In genomic region chr12:52992699-52993557, GRCh38 we compare ENCODE assay signal across 1 cellular context.
A peak's percentile ranks its signal among the peaks of the same experiment; 100 is the strongest.
TF ChIP-seq lines count a peak whose summit lies in the region.

No MANE protein-coding gene starts in this region.

TF ChIP-seq in HepG2, 621 proteins besides CTCF, POLR2A, EP300 and RAD21 (continued from another document and continues in another):
- TF ChIP-seq TP53 (CRISPR knock-in tag; conservative IDR thresholded peaks at IDR 0.05): no peak
- TF ChIP-seq ZNF362 (CRISPR knock-in tag; IDR thresholded peaks at IDR 0.05; ENCODE audit: borderline replicate concordance): no peak
- no peak for TF ChIP-seq ZNF136 (CRISPR knock-in tag; IDR thresholded peaks at IDR 0.05; ENCODE audit: low read depth)
- TF ChIP-seq ATF2 (CRISPR knock-in tag; IDR thresholded peaks at IDR 0.05): no peak
- TF ChIP-seq NCOA5 (CRISPR knock-in tag; IDR thresholded peaks at IDR 0.05): no peak
- TF ChIP-seq HOXA9 (CRISPR knock-in tag; IDR thresholded peaks at IDR 0.05; ENCODE audit: borderline replicate concordance): no peak
- no peak for TF ChIP-seq ZNF687 (CRISPR knock-in tag; IDR thresholded peaks at IDR 0.05)
- peak; percentile 42; the same call in 1 of the 2 replicates for TF ChIP-seq DPF2 (CRISPR knock-in tag; IDR thresholded peaks at IDR 0.05; ENCODE audit: borderline replicate concordance, low read depth)
- TF ChIP-seq MTA3 (CRISPR knock-in tag; IDR thresholded peaks at IDR 0.05): no peak
- TF ChIP-seq PAX8 (CRISPR knock-in tag; IDR thresholded peaks at IDR 0.05; ENCODE audit: borderline replicate concordance): no peak
- no peak for TF ChIP-seq ATM (IDR thresholded peaks at IDR 0.05; ENCODE audit: borderline replicate concordance)
- TF ChIP-seq CHD2 (IDR thresholded peaks at IDR 0.05; ENCODE audit: low read depth, low read length): no peak
- no peak for TF ChIP-seq CC2D1A (CRISPR knock-in tag; IDR thresholded peaks at IDR 0.05)
- TF ChIP-seq SPEN (CRISPR knock-in tag; IDR thresholded peaks at IDR 0.05; ENCODE audit: low read depth): no peak
- no peak for TF ChIP-seq ELF4 (CRISPR knock-in tag; IDR thresholded peaks at IDR 0.05; ENCODE audit: borderline replicate concordance)
- no peak for TF ChIP-seq NBN (conservative IDR thresholded peaks at IDR 0.05)
- peak; percentile 51; the same call in 1 of the 2 replicates for TF ChIP-seq HOXA5 (CRISPR knock-in tag; IDR thresholded peaks at IDR 0.05)
- TF ChIP-seq TFDP2 (CRISPR knock-in tag; IDR thresholded peaks at IDR 0.05): no peak
- no peak for TF ChIP-seq ZFP62 (CRISPR knock-in tag; IDR thresholded peaks at IDR 0.05)
- TF ChIP-seq CEBPB (IDR thresholded peaks at IDR 0.05; ENCODE audit: borderline replicate concordance, low read depth, low read length): peak; percentile 30; the same call in 1 of the 2 replicates
- TF ChIP-seq KAT7 (CRISPR knock-in tag; IDR thresholded peaks at IDR 0.05; ENCODE audit: borderline replicate concordance): no peak
- no peak for TF ChIP-seq ZNF10 (CRISPR knock-in tag; IDR thresholded peaks at IDR 0.05; ENCODE audit: borderline replicate concordance, low read depth)
- no peak for TF ChIP-seq LBX2 (CRISPR knock-in tag; IDR thresholded peaks at IDR 0.05; ENCODE audit: borderline replicate concordance)
- TF ChIP-seq ZSCAN30 (CRISPR knock-in tag; IDR thresholded peaks at IDR 0.05): no peak
- no peak for TF ChIP-seq E2F2 (CRISPR knock-in tag; IDR thresholded peaks at IDR 0.05; ENCODE audit: borderline replicate concordance)
- TF ChIP-seq HIC2 (CRISPR knock-in tag; IDR thresholded peaks at IDR 0.05; ENCODE audit: low read depth): no peak
- no peak for TF ChIP-seq DMTF1 (CRISPR knock-in tag; IDR thresholded peaks at IDR 0.05)
- TF ChIP-seq PHF5A (CRISPR knock-in tag; IDR thresholded peaks at IDR 0.05; ENCODE audit: low read depth, unreplicated experiment): no peak
- no peak for TF ChIP-seq ZBTB7A (CRISPR knock-in tag; IDR thresholded peaks at IDR 0.05)
- no peak for TF ChIP-seq FOXO4 (CRISPR knock-in tag; conservative IDR thresholded peaks at IDR 0.05)
- no peak for TF ChIP-seq HMGXB4 (CRISPR knock-in tag; IDR thresholded peaks at IDR 0.05; ENCODE audit: borderline replicate concordance in 1 of 2, low read depth in 1 of 2)
- no peak for TF ChIP-seq RELA (CRISPR knock-in tag; IDR thresholded peaks at IDR 0.05)
- no peak for TF ChIP-seq ZNF121 (CRISPR knock-in tag; IDR thresholded peaks at IDR 0.05)
- TF ChIP-seq THYN1 (CRISPR knock-in tag; IDR thresholded peaks at IDR 0.05; ENCODE audit: borderline replicate concordance, low read depth): no peak
- TF ChIP-seq POGK (CRISPR knock-in tag; conservative IDR thresholded peaks at IDR 0.05): no peak
- TF ChIP-seq HNF4A (CRISPR knock-in tag; IDR thresholded peaks at IDR 0.05): peak; percentile 78
- TF ChIP-seq POGZ (CRISPR knock-in tag; IDR thresholded peaks at IDR 0.05): peak; percentile 42; the same call in 1 of the 2 replicates
- TF ChIP-seq AKAP8 (CRISPR knock-in tag; IDR thresholded peaks at IDR 0.05): no peak
- TF ChIP-seq CENPX (CRISPR knock-in tag; IDR thresholded peaks at IDR 0.05): no peak
- TF ChIP-seq MEIS2 (CRISPR knock-in tag; IDR thresholded peaks at IDR 0.05): no peak
- no peak for TF ChIP-seq FOXK2 (IDR thresholded peaks at IDR 0.05)
- TF ChIP-seq GTF3A (CRISPR knock-in tag; conservative IDR thresholded peaks at IDR 0.05): no peak
- no peak for TF ChIP-seq IRF9 (CRISPR knock-in tag; IDR thresholded peaks at IDR 0.05; ENCODE audit: borderline replicate concordance)
- TF ChIP-seq SP2 (CRISPR knock-in tag; IDR thresholded peaks at IDR 0.05): no peak
